ENCODE assay signal across 8 cellular contexts in the genomic region with DNA sequence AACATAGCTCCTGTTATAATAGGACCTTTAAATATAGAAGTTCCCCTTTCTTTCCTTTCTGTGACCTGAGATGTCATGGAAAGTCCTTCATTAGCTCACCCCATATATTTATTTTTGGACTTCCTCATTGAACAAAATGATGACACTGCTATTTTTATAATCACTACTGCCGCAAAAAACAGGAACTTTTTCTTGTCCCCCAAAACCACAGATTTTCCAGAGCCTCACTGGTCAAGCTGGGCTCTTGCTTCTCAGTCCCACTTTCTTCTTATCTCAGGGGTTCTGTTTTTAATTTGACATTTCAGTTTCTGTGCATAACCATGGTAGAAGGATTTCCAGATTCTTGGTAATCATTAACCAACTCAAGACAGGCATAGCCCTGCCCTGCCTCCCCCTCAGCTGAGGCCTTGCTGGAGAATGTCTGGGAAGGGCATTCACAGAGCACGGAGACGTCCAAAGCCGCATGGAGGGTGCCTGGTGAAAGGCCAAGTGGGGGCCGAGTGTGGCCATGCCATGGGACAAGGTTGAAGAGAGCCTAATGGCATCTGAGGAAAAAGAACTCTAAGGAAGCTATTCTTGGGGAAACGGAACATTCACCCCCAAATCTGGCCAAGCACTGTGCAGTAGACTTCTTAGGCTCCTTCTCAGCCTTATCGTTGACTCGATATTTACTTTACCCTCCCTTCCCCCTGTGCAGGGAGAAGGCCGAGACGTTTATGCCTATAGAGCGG.
DNase-seq lines count a peak whose midpoint lies in the region; ATAC-seq and TF ChIP-seq lines count a peak whose summit lies in the region.

No MANE protein-coding gene starts in this region.

- WGBS in endodermal cell (ENCODE audit: insufficient coverage in 1 of 2, insufficient read length in 1 of 2), 2 experiments: 94 to 97% methylated on average over 6 to 8 of the region's 11 CpGs

- no peaks in the 10 kb centered on the region for H3K27me3 ChIP-seq in endodermal cell (ENCODE audit: control insufficient read depth, insufficient read depth, low read length, poor library complexity, severe bottlenecking)

- H3K36me3 Mint-ChIP-seq in endodermal cell (ENCODE audit: low read depth): no peaks in the 10 kb centered on the region

- H3K4me1 Mint-ChIP-seq in endodermal cell: peaks cover 25% of the 10 kb centered on the region

- no peak for TF ChIP-seq CTCF in GM10248 (IDR thresholded peaks at IDR 0.05; ENCODE audit: control extremely low read depth, extremely low read depth, low read depth, missing control alignments)
- no peak for TF ChIP-seq CTCF in endodermal cell (conservative IDR thresholded peaks at IDR 0.05)

- no peak overlapping the region for H3K4me3 Mint-ChIP-seq in endodermal cell

- intact Hi-C loops in left colon (cut with DNase I, micrococcal nuclease): no loop called here

- no peak overlapping the region for H3K27ac Mint-ChIP-seq in endodermal cell

- peaks cover 7% of the 10 kb centered on the region for H3K27me3 Mint-ChIP-seq in endodermal cell (ENCODE audit: insufficient read depth)

- in situ Hi-C loops in KBM-7 (cut with MboI; ENCODE audit: low pct_unique_long_range_greater_than_20kb, low sequenced_read_pairs): no loop called here

- H3K9me3 ChIP-seq in endodermal cell (ENCODE audit: control insufficient read depth, low read length): peaks cover 8% of the 10 kb centered on the region

- H3K27ac ChIP-seq in endodermal cell (ENCODE audit: low read depth, low read length): no peak overlapping the region

- CTCF ChIA-PET in GM10248 (lab: Yijun Ruan, JAX): interaction anchor here (1.2 to 2.1 kb wide), 6 partner anchors 12 to 709 kb away, joined by 3 to 5 read pairs (median 4); partner anchors contain the start of gene EDN1

- peak; percentile 58 for ATAC-seq in GM21717 (IDR thresholded peaks at IDR 0.05; ENCODE audit: unreplicated experiment)
- ATAC-seq in left colon: peak; percentile 82

- peak; percentile 51 for DNase-seq in GM10248 (ENCODE audit: extremely low spot score)
- peak; percentile 82 for DNase-seq in KBM-7
- peak; percentile 63 to 79 for DNase-seq in left colon
- no peak for DNase-seq in endodermal cell
- DNase-seq in GM19240 (ENCODE audit: insufficient read length, low spot score): no peak
- DNase-seq in stimulated activated CD4-positive, alpha-beta T cell treated with anti-CD3 and anti-CD28 coated beads, Interleukin-4, amount 100 ng/mL, for 24 hours: no peak
- no peak for DNase-seq in activated CD4-positive, alpha-beta T cell treated with anti-CD3 and anti-CD28 coated beads, Interleukin-2, amount 50 U/mL, for 4 hours

- POLR2A ChIA-PET in GM10248 (lab: Yijun Ruan, JAX): no interaction called here

- no peaks in the 10 kb centered on the region for H3K36me3 ChIP-seq in endodermal cell (ENCODE audit: control insufficient read depth, insufficient read depth, low read length)

- H3K4me1 ChIP-seq in endodermal cell (ENCODE audit: control insufficient read depth, insufficient read depth, low read length): peaks cover 4% of the 10 kb centered on the region

- no peaks in the 10 kb centered on the region for H3K9me3 Mint-ChIP-seq in endodermal cell

- H3K4me3 ChIP-seq in endodermal cell (ENCODE audit: low read length): no peak overlapping the region

- no peak overlapping the region for H3K9ac ChIP-seq in endodermal cell (ENCODE audit: extremely low read depth, low read length, poor library complexity, severe bottlenecking)

Comparison
In these comparisons a context has a peak if more than half of its experiments do, and no peak if none do; other contexts are left out.
1. DNase-seq: peak in GM10248 (single experiment), KBM-7 (single experiment) and left colon (2 of 2); none in endodermal cell (single experiment), GM19240 (single experiment), stimulated activated CD4-positive, alpha-beta T cell treated with anti-CD3 and anti-CD28 coated beads, Interleukin-4, amount 100 ng/mL, for 24 hours (single experiment) and activated CD4-positive, alpha-beta T cell treated with anti-CD3 and anti-CD28 coated beads, Interleukin-2, amount 50 U/mL, for 4 hours (0 of 2).